Comparison of ENCODE assay signal across 13 cellular contexts in the genomic region with DNA sequence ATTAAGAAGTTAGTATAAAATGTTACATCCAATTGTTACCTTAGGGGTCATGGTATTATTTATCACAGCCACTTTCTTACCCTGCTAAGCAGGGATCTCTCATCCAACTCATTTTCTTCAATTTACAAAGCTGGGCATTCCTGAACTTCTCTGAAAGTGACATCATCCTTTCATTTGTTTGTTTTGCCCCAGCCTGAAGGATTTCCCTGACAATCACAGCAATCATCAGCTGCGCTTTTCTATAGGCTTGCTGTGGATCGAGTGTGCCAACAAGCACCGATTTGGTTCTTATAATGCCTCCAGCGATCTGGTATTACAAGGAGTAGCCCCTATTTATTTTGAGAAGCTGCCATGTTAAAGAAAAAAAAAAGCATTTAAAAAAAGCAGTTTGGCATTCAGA.
DNase-seq lines count a peak whose midpoint lies in the region; ATAC-seq, FAIRE-seq and TF ChIP-seq lines count a peak whose summit lies in the region.
"Had no signal": no experiment of that assay in that cellular context is flagged by ENCODE, and none has a peak within 500 bp of the region (broad histone marks: within the 10 kb centered on the region; RNA-seq: fewer than 3 reads in every experiment).

No MANE protein-coding gene starts in this region.

- H4K8ac ChIP-seq in IMR-90 (ENCODE audit: low read depth in 2 of 2, low read length in 2 of 2), result no peak overlapping the region

- H3K27me3 ChIP-seq in IMR-90 (ENCODE audit: control insufficient read depth, insufficient read depth, low read length) (no peaks in the 10 kb centered on the region), astrocyte (ENCODE audit: insufficient read depth, low read length) (no peaks in the 10 kb centered on the region)
- no peaks in the 10 kb centered on the region for H3K27me3 ChIP-seq in CD8-positive, alpha-beta memory T cell (ENCODE audit: insufficient read depth, low read length, poor library complexity, severe bottlenecking)
- H3K27me3 ChIP-seq: heart right ventricle had no signal

- H4K20me1 ChIP-seq in IMR-90 (ENCODE audit: insufficient read depth, low read length) (no peaks in the 10 kb centered on the region), astrocyte (ENCODE audit: insufficient read depth, low read length) (no peaks in the 10 kb centered on the region)

- H3K36me3 ChIP-seq in IMR-90 (ENCODE audit: control insufficient read depth, insufficient read depth, low read length) (no peaks in the 10 kb centered on the region), astrocyte (ENCODE audit: insufficient read depth, low read length) (no peaks in the 10 kb centered on the region)
- no peaks in the 10 kb centered on the region for H3K36me3 ChIP-seq in CD8-positive, alpha-beta memory T cell (ENCODE audit: insufficient read depth, low read length)
- H3K36me3 ChIP-seq: heart right ventricle, thoracic aorta had no signal

- H2BK20ac ChIP-seq in IMR-90 (ENCODE audit: low read depth, low read length), result no peak overlapping the region

- H3K9ac ChIP-seq in IMR-90 (ENCODE audit: low read depth, low read length), result no peak overlapping the region
- H3K9ac ChIP-seq in astrocyte (ENCODE audit: low read length), result no peak overlapping the region

- no peak overlapping the region for H3K4me3 Mint-ChIP-seq in astrocyte (ENCODE audit: unreplicated experiment)
- no peak overlapping the region for H3K4me3 Mint-ChIP-seq in CD8-positive, alpha-beta memory T cell
- H3K4me3 Mint-ChIP-seq: T-helper 1 cell treated with Interleukin-12 subunit alpha and Interleukin-12 subunit beta and Interleukin-4 antibody, amounts not matched to agents 30 μg/mL and 1 μg/mL, for 36 hours had no signal

- BruUV-seq in IMR-90 (replicated peaks; lab: Mats Ljungman, UMichigan), result no TSS peak

- TF ChIP-seq POLR2A in IMR-90 (IDR thresholded peaks at IDR 0.05; ENCODE audit: low read depth, low read length) (no peak), erythroblast (IDR thresholded peaks at IDR 0.05; ENCODE audit: low read length) (no peak)

- no peak overlapping the region for H2AK5ac ChIP-seq in IMR-90 (ENCODE audit: low read depth, low read length)

- H3K14ac ChIP-seq in IMR-90 (replicated peaks; ENCODE audit: low read depth, low read length), result no peak overlapping the region

- H3K27ac ChIP-seq in IMR-90 (ENCODE audit: insufficient read depth, low read length), result no peak overlapping the region
- H3K27ac ChIP-seq in astrocyte (ENCODE audit: low read depth, low read length), result no peak overlapping the region
- H3K27ac ChIP-seq in CD8-positive, alpha-beta memory T cell (ENCODE audit: low read depth, low read length), result no peak overlapping the region
- H3K27ac ChIP-seq: heart right ventricle, thoracic aorta had no signal

- H3K23ac ChIP-seq in IMR-90 (ENCODE audit: low read depth, low read length), result no peak overlapping the region

- H3K27ac Mint-ChIP-seq in astrocyte (ENCODE audit: unreplicated experiment), result peak overlapping the region; percentile 71
- no peak overlapping the region for H3K27ac Mint-ChIP-seq in CD8-positive, alpha-beta memory T cell
- H3K27ac Mint-ChIP-seq: T-helper 1 cell treated with Interleukin-12 subunit alpha and Interleukin-12 subunit beta and Interleukin-4 antibody, amounts not matched to agents 30 μg/mL and 1 μg/mL, for 36 hours had no signal

- H3K4me1 Mint-ChIP-seq in astrocyte (ENCODE audit: low read depth, unreplicated experiment), result peaks cover 30% of the 10 kb centered on the region
- H3K4me1 Mint-ChIP-seq in CD8-positive, alpha-beta memory T cell, result no peaks in the 10 kb centered on the region

- no peaks in the 10 kb centered on the region for H3K79me1 ChIP-seq in IMR-90 (ENCODE audit: low read depth in 1 of 2, low read length in 2 of 2)

- peaks cover 5% of the 10 kb centered on the region; the same call in 1 of the 2 replicates for H3K4me1 ChIP-seq in IMR-90 (ENCODE audit: control insufficient read depth, insufficient read depth, low read length)
- peaks cover 10% of the 10 kb centered on the region for H3K4me1 ChIP-seq in astrocyte (ENCODE audit: insufficient read depth, low read length)
- H3K4me1 ChIP-seq in CD8-positive, alpha-beta memory T cell (ENCODE audit: insufficient read depth, low read length), result no peaks in the 10 kb centered on the region
- H3K4me1 ChIP-seq: heart right ventricle had no signal

- H2BK5ac ChIP-seq in IMR-90 (ENCODE audit: low read depth, low read length, poor library complexity, severe bottlenecking), result no peak overlapping the region

- POLR2A ChIA-PET in IMR-90 (lab: Charles Lee; ENCODE audit: unreplicated experiment), result no interaction called here
- POLR2A ChIA-PET in CD8-positive, alpha-beta memory T cell (lab: Charles Lee), result no interaction called here

- H3K9me3 ChIP-seq in IMR-90 (ENCODE audit: control insufficient read depth, insufficient read depth, low read length), result no peaks in the 10 kb centered on the region
- H3K9me3 ChIP-seq in astrocyte (ENCODE audit: insufficient read depth, low read depth, low read length), result no peaks in the 10 kb centered on the region
- no peaks in the 10 kb centered on the region for H3K9me3 ChIP-seq in CD8-positive, alpha-beta memory T cell (ENCODE audit: low read length)
- H3K9me3 ChIP-seq: heart right ventricle, thoracic aorta had no signal

- H4K5ac ChIP-seq in IMR-90 (ENCODE audit: low read depth, low read length), result no peak overlapping the region

- peak overlapping the region; percentile 41 for H3K4me2 ChIP-seq in IMR-90 (ENCODE audit: low read depth, low read length)
- H3K4me2 ChIP-seq in astrocyte (ENCODE audit: low read length), result peak overlapping the region; percentile 73

- no peaks in the 10 kb centered on the region for H3K79me2 ChIP-seq in astrocyte (ENCODE audit: insufficient read depth, low read length)

- H3K27me3 Mint-ChIP-seq in astrocyte (ENCODE audit: low read depth, unreplicated experiment), result no peaks in the 10 kb centered on the region
- H3K27me3 Mint-ChIP-seq in CD8-positive, alpha-beta memory T cell, result no peaks in the 10 kb centered on the region

- H2AFZ ChIP-seq in IMR-90 (replicated peaks; ENCODE audit: low read length, poor library complexity) (no peak overlapping the region), astrocyte (ENCODE audit: low read depth, low read length) (peak overlapping the region; percentile 3)

- H2BK120ac ChIP-seq in IMR-90 (ENCODE audit: low read depth, low read length), result no peak overlapping the region

- H4K91ac ChIP-seq in IMR-90 (ENCODE audit: insufficient read depth, low read depth, low read length), result no peak overlapping the region

- DNase-seq in DMS53 (lab: John Stamatoyannopoulos, UW) (peak; percentile 69), IMR-90 (peak; percentile 65), astrocyte (ENCODE audit: low read depth) (peak; percentile 48), kidney glomerular epithelial cell (lab: John Stamatoyannopoulos, UW) (peak; percentile 64), GM13977 (ENCODE audit: low spot score) (no peak), erythroblast (lab: John Stamatoyannopoulos, UW) (no peak), dermis blood vessel endothelial cell (no peak)
- DNase-seq in CD8-positive, alpha-beta memory T cell, result no peak
- DNase-seq: heart right ventricle; NCI-H146; stimulated activated CD4-positive, alpha-beta T cell treated with anti-CD3 and anti-CD28 coated beads, Interleukin-4, amount 100 ng/mL, for 1 hour had no signal

- no CpG with 5 or more reads among the region's 4 CpGs for WGBS in IMR-90 (ENCODE audit: extremely low coverage in 2 of 2, insufficient read length in 1 of 2), 2 experiments

- H2BK15ac ChIP-seq in IMR-90 (ENCODE audit: low read depth, low read length), result no peak overlapping the region

- H3K9me3 Mint-ChIP-seq in astrocyte (ENCODE audit: unreplicated experiment), result no peaks in the 10 kb centered on the region
- peaks cover 0 to 11% (median 8%) of the 10 kb centered on the region in 5 donors for H3K9me3 Mint-ChIP-seq in CD8-positive, alpha-beta memory T cell
- H3K9me3 Mint-ChIP-seq: T-helper 1 cell treated with Interleukin-12 subunit alpha and Interleukin-12 subunit beta and Interleukin-4 antibody, amounts not matched to agents 30 μg/mL and 1 μg/mL, for 36 hours had no signal

- H3K4me3 ChIP-seq in IMR-90 (ENCODE audit: insufficient read depth, low read depth, low read length) (no peak overlapping the region), astrocyte (ENCODE audit: insufficient read depth, low read depth, low read length) (peak overlapping the region; percentile 19)
- H3K4me3 ChIP-seq in CD8-positive, alpha-beta memory T cell (ENCODE audit: low read length), result no peak overlapping the region
- H3K4me3 ChIP-seq: heart right ventricle, thoracic aorta had no signal

- no peak for FAIRE-seq in astrocyte (lab: Jason Lieb, UNC)

- no peaks in the 10 kb centered on the region for H3K36me3 Mint-ChIP-seq in astrocyte (ENCODE audit: low read depth, unreplicated experiment)
- no peaks in the 10 kb centered on the region for H3K36me3 Mint-ChIP-seq in CD8-positive, alpha-beta memory T cell

- no peak overlapping the region for H3K4ac ChIP-seq in IMR-90 (ENCODE audit: low read depth, low read length)

- peak; percentile 81 for ATAC-seq in IMR-90 (ENCODE audit: low read depth)
- ATAC-seq: heart right ventricle had no signal

- dilution Hi-C loops in IMR-90 (cut with HindIII; ENCODE audit: low sequenced_read_pairs, unreplicated experiment), result no loop called here

- no peak overlapping the region for H3K56ac ChIP-seq in IMR-90 (ENCODE audit: extremely low read depth, insufficient read depth, low read length)

- no peak for TF ChIP-seq RAD21 in IMR-90 (IDR thresholded peaks at IDR 0.05; ENCODE audit: low read length)

- TF ChIP-seq CTCF in IMR-90 (conservative IDR thresholded peaks at IDR 0.05; ENCODE audit: low read depth, low read length), result no peak
- no peak for TF ChIP-seq CTCF in astrocyte (IDR thresholded peaks at IDR 0.05; ENCODE audit: insufficient read depth, low read depth, low read length)
- TF ChIP-seq CTCF in GM13977 (IDR thresholded peaks at IDR 0.05; ENCODE audit: extremely low read depth, insufficient read depth, missing control alignments), result no peak

- in situ Hi-C loops in IMR-90 (cut with MboI; ENCODE audit: low sequenced_read_pairs) (no loop called here), GM13977 (cut with MboI; ENCODE audit: low pct_unique_long_range_greater_than_20kb, low sequenced_read_pairs, unreplicated experiment) (no loop called here)

- CTCF ChIA-PET in IMR-90 (lab: Yijun Ruan, JAX), result interaction anchor here (2.1 kb wide), 1 partner anchor 38 kb away, joined by 8 read pairs; no protein-coding TSS in a partner anchor
- CTCF ChIA-PET in CD8-positive, alpha-beta memory T cell (lab: Charles Lee), result no interaction called here

- no peak overlapping the region for H3K18ac ChIP-seq in IMR-90 (ENCODE audit: low read depth, low read length)

- intact Hi-C loops in IMR-90 (cut with micrococcal nuclease), result no loop called here

- no peak overlapping the region for H2AK9ac ChIP-seq in IMR-90 (replicated peaks; ENCODE audit: low read depth, low read length, poor library complexity)

- H3K9me1 ChIP-seq in IMR-90 (ENCODE audit: insufficient read depth, low read length), result no peaks in the 10 kb centered on the region

Comparison
In these comparisons a context has a peak if more than half of its experiments do, and no peak if none do; other contexts are left out.
1. DNase-seq: peak in DMS53 (single experiment), IMR-90 (single experiment), astrocyte (single experiment) and kidney glomerular epithelial cell (single experiment); none in GM13977 (single experiment), erythroblast (0 of 2), dermis blood vessel endothelial cell (single experiment) and CD8-positive, alpha-beta memory T cell (0 of 5).